9 cellular contexts compared by ENCODE assay signal in the genomic region with DNA sequence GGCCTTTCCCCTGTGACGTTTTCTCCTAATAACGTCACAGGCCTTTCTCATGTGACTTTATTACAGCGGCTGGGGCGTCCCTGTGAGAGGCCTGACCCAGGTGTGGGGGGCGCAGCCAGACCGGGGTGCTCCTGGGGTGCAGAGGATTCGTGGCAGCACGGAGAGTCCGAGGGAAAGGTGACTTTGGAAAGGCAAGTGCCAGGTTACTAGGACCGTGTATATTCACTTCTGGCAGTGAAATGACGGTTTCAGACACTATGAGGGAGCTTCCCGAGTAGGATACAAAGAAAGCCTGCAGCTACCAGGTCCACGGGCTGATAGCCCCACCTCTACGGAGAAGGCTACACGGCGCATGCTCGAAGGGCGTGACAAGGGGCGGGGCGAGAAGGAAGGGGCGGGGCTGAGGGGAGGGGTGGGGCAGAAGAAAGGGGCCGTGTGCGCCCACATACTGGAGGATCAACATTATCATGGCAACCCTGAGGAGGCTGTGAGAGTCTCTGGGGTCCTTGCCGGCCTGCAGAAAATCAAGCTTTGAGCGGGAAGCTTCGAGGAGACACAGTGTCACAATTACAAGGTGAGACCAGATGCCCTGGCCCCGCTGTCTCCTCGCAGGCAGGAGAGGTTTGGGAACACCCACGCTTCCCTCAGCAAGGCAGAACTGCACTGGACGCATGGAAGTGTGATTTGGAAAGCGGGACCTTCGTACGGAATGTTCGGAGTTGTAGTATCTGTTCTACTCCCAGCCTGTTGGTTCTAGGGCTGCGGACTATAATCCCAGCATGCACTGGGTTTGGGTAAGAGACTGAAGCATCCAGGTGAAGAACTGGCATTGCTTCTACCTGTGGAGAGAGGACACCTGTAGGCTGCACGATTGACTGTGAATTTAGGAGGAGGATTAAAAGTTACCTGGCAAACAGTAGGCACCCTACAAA. TPM values are rescaled to one million over a fixed set of nuclear protein-coding genes. Genes with fewer than 3 reads are reported as not detected.
A peak's percentile ranks its signal among the peaks of the same experiment; 100 is the strongest.
DNase-seq lines count a peak whose midpoint lies in the region; ATAC-seq, FAIRE-seq and TF ChIP-seq lines count a peak whose summit lies in the region.
"Had no signal": no experiment of that assay in that cellular context is flagged by ENCODE, and none has a peak within 500 bp of the region (broad histone marks: within the 10 kb centered on the region; RNA-seq: fewer than 3 reads in every experiment).

No MANE protein-coding gene starts in this region.

- ATAC-seq in HG03558 (IDR thresholded peaks at IDR 0.05; ENCODE audit: extremely low read depth, unreplicated experiment) (peak; percentile 59), T-helper 17 cell (peak; percentile 92), K562 (peak; percentile 99)

- TF ChIP-seq CTCF in K562 (IDR thresholded peaks at IDR 0.05 in 2 of 3, conservative IDR thresholded peaks at IDR 0.05 in 1 of 3; ENCODE audit: insufficient read depth in 2 of 3, low read depth in 1 of 3, low read length in 3 of 3), result no peak

- TF ChIP-seq POLR2A in K562 (conservative IDR thresholded peaks at IDR 0.05), result no peak

- DNase-seq in NCI-H82 (lab: John Stamatoyannopoulos, UW), result peak; percentile 23
- no peak for DNase-seq in NCI-H82 treated with DMSO at 0.1 percent for 48 hours (lab: John Stamatoyannopoulos, UW; ENCODE audit: unreplicated experiment)
- peak; percentile 44 to 53 (median 49) for DNase-seq in T-helper 17 cell
- DNase-seq in K562 (ENCODE audit: extremely low read depth in 1 of 4, low spot score in 3 of 4), result peak; percentile 45 to 84 (median 77)
- DNase-seq in iris pigment epithelial cell (ENCODE audit: low read depth), result peak; percentile 25
- peak; percentile 22 to 31 for DNase-seq in stimulated activated CD4-positive, alpha-beta T cell treated with anti-CD3 and anti-CD28 coated beads, Interleukin-15, amount 100 ng/mL, for 48 hours (ENCODE audit: low read depth in 2 of 2)
- DNase-seq in NK-92 (lab: John Stamatoyannopoulos, UW; ENCODE audit: unreplicated experiment), result no peak

- intact Hi-C loops in K562 (cut with micrococcal nuclease), result no loop called here

- H3K9ac ChIP-seq in K562 (ENCODE audit: insufficient read depth in 1 of 2, low read depth in 2 of 2, low read length in 2 of 2), result no peak overlapping the region
- H3K9ac ChIP-seq: BLaER1 treated with 17β-estradiol and CSF1 and Interleukin-3, amounts not matched to agents 10 nM and 100 nM had no signal

- no peaks in the 10 kb centered on the region for H3K36me3 Mint-ChIP-seq in T-helper 17 cell (ENCODE audit: low read depth)

- 18% methylated on average over 14 of the region's 36 CpGs for WGBS in K562 (ENCODE audit: insufficient coverage, low coverage, missing lambda C conversion rate)

- H3K9me1 ChIP-seq in K562 (ENCODE audit: control insufficient read depth, insufficient read depth, low read length), result no peaks in the 10 kb centered on the region

- H3K9me3 ChIP-seq in T-helper 17 cell (ENCODE audit: control insufficient read depth, low read length, poor library complexity, severe bottlenecking), result no peaks in the 10 kb centered on the region
- H3K9me3 ChIP-seq in K562 (replicated peaks; ENCODE audit: control insufficient read depth, insufficient read depth, low read depth, low read length), result no peaks in the 10 kb centered on the region
- H3K9me3 ChIP-seq: BLaER1 treated with 17β-estradiol and CSF1 and Interleukin-3, amounts not matched to agents 10 nM and 100 nM had no signal

- no peaks in the 10 kb centered on the region for H3K36me3 ChIP-seq in K562 (ENCODE audit: control insufficient read depth, insufficient read depth, low read length)
- H3K36me3 ChIP-seq: BLaER1 treated with 17β-estradiol and CSF1 and Interleukin-3, amounts not matched to agents 10 nM and 100 nM had no signal

- H3K27me3 ChIP-seq in K562 (ENCODE audit: control insufficient read depth in 2 of 2, insufficient read depth in 2 of 2, low read length in 2 of 2), result no peaks in the 10 kb centered on the region
- H3K27me3 ChIP-seq: BLaER1 treated with 17β-estradiol and CSF1 and Interleukin-3, amounts not matched to agents 10 nM and 100 nM had no signal

- H3K4me1 Mint-ChIP-seq in T-helper 17 cell, result peaks cover 15% of the 10 kb centered on the region

- H3K4me1 ChIP-seq in K562 (replicated peaks in 1 of 2; ENCODE audit: control insufficient read depth in 2 of 2, insufficient read depth in 2 of 2, low read length in 2 of 2), result peaks cover 0 to 5% of the 10 kb centered on the region in 2 experiments; a peak in 3 of 5 replicates
- H3K4me1 ChIP-seq: BLaER1 treated with 17β-estradiol and CSF1 and Interleukin-3, amounts not matched to agents 10 nM and 100 nM had no signal

- peak overlapping the region; percentile 87 for H3K4me3 Mint-ChIP-seq in T-helper 17 cell

- H3K27ac Mint-ChIP-seq in T-helper 17 cell, result peak overlapping the region; percentile 85

- peak overlapping the region; percentile 66 for H2AFZ ChIP-seq in K562 (ENCODE audit: low read depth, low read length)

- H3K4me3 ChIP-seq in K562, result no peak overlapping the region
- H3K4me3 ChIP-seq: BLaER1 treated with 17β-estradiol and CSF1 and Interleukin-3, amounts not matched to agents 10 nM and 100 nM had no signal

- peak overlapping the region; percentile 59 for H3K4me2 ChIP-seq in K562 (ENCODE audit: insufficient read depth, low read length)
- H3K4me2 ChIP-seq: BLaER1 treated with 17β-estradiol and CSF1 and Interleukin-3, amounts not matched to agents 10 nM and 100 nM had no signal

- TF ChIP-seq RAD21 in K562 (CRISPR knock-in tag; conservative IDR thresholded peaks at IDR 0.05 in 1 of 2, IDR thresholded peaks at IDR 0.05 in 1 of 2), result no peak

- H3K27me3 Mint-ChIP-seq in T-helper 17 cell, result no peaks in the 10 kb centered on the region

- BruUV-seq in K562 (replicated peaks; lab: Mats Ljungman, UMichigan), result no TSS peak

- no peak for FAIRE-seq in K562 (lab: Jason Lieb, UNC)

- no peaks in the 10 kb centered on the region for H4K20me1 ChIP-seq in K562 (replicated peaks; ENCODE audit: control insufficient read depth, insufficient read depth, low read length)
- H4K20me1 ChIP-seq: BLaER1 treated with 17β-estradiol and CSF1 and Interleukin-3, amounts not matched to agents 10 nM and 100 nM had no signal

- POLR2A ChIA-PET in K562 (lab: Yijun Ruan, JAX), result no interaction called here

- in situ Hi-C loops in K562 (cut with MboI), result no loop called here

- H3K27ac ChIP-seq in K562 (ENCODE audit: extremely low read depth, low read depth, low read length), result no peak overlapping the region
- H3K27ac ChIP-seq: BLaER1 treated with 17β-estradiol and CSF1 and Interleukin-3, amounts not matched to agents 10 nM and 100 nM had no signal

- H3K79me2 ChIP-seq in K562 (ENCODE audit: control insufficient read depth, insufficient read depth, low read length), result no peaks in the 10 kb centered on the region

- TF ChIP-seq EP300 in K562 (IDR thresholded peaks at IDR 0.05; ENCODE audit: low read length), result no peak

- CTCF ChIA-PET in K562 (lab: Yijun Ruan, JAX; ENCODE audit: low intra/inter-chr PET ratio), result no interaction called here

TF ChIP-seq in K562, 482 proteins besides CTCF, POLR2A, EP300 and RAD21 (continues in another document):
- TF ChIP-seq, protein P1, sequence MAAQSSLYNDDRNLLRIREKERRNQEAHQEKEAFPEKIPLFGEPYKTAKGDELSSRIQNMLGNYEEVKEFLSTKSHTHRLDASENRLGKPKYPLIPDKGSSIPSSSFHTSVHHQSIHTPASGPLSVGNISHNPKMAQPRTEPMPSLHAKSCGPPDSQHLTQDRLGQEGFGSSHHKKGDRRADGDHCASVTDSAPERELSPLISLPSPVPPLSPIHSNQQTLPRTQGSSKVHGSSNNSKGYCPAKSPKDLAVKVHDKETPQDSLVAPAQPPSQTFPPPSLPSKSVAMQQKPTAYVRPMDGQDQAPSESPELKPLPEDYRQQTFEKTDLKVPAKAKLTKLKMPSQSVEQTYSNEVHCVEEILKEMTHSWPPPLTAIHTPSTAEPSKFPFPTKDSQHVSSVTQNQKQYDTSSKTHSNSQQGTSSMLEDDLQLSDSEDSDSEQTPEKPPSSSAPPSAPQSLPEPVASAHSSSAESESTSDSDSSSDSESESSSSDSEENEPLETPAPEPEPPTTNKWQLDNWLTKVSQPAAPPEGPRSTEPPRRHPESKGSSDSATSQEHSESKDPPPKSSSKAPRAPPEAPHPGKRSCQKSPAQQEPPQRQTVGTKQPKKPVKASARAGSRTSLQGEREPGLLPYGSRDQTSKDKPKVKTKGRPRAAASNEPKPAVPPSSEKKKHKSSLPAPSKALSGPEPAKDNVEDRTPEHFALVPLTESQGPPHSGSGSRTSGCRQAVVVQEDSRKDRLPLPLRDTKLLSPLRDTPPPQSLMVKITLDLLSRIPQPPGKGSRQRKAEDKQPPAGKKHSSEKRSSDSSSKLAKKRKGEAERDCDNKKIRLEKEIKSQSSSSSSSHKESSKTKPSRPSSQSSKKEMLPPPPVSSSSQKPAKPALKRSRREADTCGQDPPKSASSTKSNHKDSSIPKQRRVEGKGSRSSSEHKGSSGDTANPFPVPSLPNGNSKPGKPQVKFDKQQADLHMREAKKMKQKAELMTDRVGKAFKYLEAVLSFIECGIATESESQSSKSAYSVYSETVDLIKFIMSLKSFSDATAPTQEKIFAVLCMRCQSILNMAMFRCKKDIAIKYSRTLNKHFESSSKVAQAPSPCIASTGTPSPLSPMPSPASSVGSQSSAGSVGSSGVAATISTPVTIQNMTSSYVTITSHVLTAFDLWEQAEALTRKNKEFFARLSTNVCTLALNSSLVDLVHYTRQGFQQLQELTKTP (IDR thresholded peaks at IDR 0.05; ENCODE audit: low read depth in 1 of 2, partially characterized antibody in 2 of 2), result no peak
- TF ChIP-seq ZNF408 (CRISPR knock-in tag; IDR thresholded peaks at IDR 0.05; ENCODE audit: low read depth) (no peak), SUPT5H (IDR thresholded peaks at IDR 0.05) (no peak), RBFOX2 (IDR thresholded peaks at IDR 0.05; ENCODE audit: low read depth, low read length) (no peak)

RNA-seq across cellular contexts. Expression of gene ZNF337, which starts 54.4 kb away (rescaled TPM):
- 10 to 100 TPM; 14.8 to 16.2 TPM for total RNA-seq in T-helper 17 cell
- total RNA-seq in K562 (2011; cell fraction: chromatin; rRNA removed; ENCODE audit: low replicate concordance), result 8.9 and 14.7 TPM in 2 replicates
- total RNA-seq in K562 (2011; cell fraction: nucleolus; rRNA removed), result 6.5 and 8.6 TPM in 2 replicates
- total RNA-seq in K562 (2011; cell fraction: nucleoplasm; rRNA removed), result 9.2 and 11.8 TPM in 2 replicates
- total RNA-seq in K562 (2014; rRNA removed), result 2.6 and 3.0 TPM in 2 replicates
- total RNA-seq in K562 (2014; rRNA removed; fragmentation: Illumina TruSeq; extraction: Trizol), result 4.4 and 4.7 TPM in 2 replicates
- total RNA-seq in K562 (2015; rRNA removed; fragmentation: Illumina TruSeq; extraction: Trizol), result 4.0 and 5.6 TPM in 2 replicates
- 2.8 and 3.5 TPM in 2 replicates for total RNA-seq in K562 (2021)
- polyA plus RNA-seq in K562 (2011; rRNA removed), result 4.6 and 4.8 TPM in 2 replicates
- polyA plus RNA-seq in K562 (2011; cell fraction: cytosol; rRNA removed), result 1.6 and 2.5 TPM in 2 replicates
- 13.1 and 13.8 TPM in 2 replicates for polyA plus RNA-seq in K562 (2011; cell fraction: nucleus; rRNA removed)
- polyA plus RNA-seq in K562 (2012), result 2.3 TPM in 2 replicates
- 3.4 and 4.1 TPM in 2 replicates for polyA plus RNA-seq in K562 (2014; fragmentation: Illumina TruSeq; extraction: Trizol)
- polyA plus RNA-seq in K562 (2014; fragmentation: Nextera tagmentation; extraction: Ambion mirVana), result 1 to 10 TPM in 1 of 2 experiments, under 1 TPM in 1; 0.25 to 2.3 TPM
- polyA plus RNA-seq in K562 (2014; rRNA removed), result 2.6 and 3.4 TPM in 2 replicates
- polyA minus RNA-seq in K562 (2011; rRNA and poly(A)+ RNA removed), result 7.9 and 8.9 TPM in 2 replicates
- polyA minus RNA-seq in K562 (2011; cell fraction: cytosol; rRNA and poly(A)+ RNA removed), result 1.3 and 2.3 TPM in 2 replicates
- 4.8 and 8.6 TPM in 2 replicates for polyA minus RNA-seq in K562 (2011; cell fraction: nucleus; rRNA and poly(A)+ RNA removed)

Comparison
In these comparisons a context has a peak if more than half of its experiments do, and no peak if none do; other contexts are left out.
1. DNase-seq: peak in NCI-H82 (single experiment), T-helper 17 cell (3 of 3), K562 (4 of 4), iris pigment epithelial cell (single experiment) and stimulated activated CD4-positive, alpha-beta T cell treated with anti-CD3 and anti-CD28 coated beads, Interleukin-15, amount 100 ng/mL, for 48 hours (2 of 2); none in NCI-H82 treated with DMSO at 0.1 percent for 48 hours (single experiment) and NK-92 (single experiment).
2. Peak in every context shown above with its lines, with median percentiles within 50 percentile points of each other: ATAC-seq.